In the genomic region with DNA sequence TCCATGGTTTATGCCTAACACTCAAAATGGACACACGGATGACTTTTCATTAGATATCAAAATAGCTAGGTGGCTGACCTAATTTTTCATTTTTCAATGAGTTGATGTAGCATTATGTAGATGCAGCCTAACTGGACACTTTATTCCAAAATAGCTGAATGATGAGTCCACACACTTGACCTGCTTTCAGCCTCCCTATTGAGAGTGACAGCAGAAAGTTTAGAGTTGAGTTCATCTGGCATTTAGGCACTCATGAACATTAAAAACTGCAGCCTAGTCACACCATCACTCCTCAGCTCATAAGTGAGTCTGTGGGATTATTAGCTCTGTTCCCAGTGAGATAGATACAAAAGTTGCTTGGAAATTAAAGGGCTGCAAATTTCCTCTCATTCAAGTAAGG, we compare ENCODE assay signal across 1 cellular context.
TF ChIP-seq lines count a peak whose summit lies in the region.

No MANE protein-coding gene starts in this region.

TF ChIP-seq in WTC11, 78 proteins besides CTCF, POLR2A, EP300 and RAD21 (continued from another document):
- TF ChIP-seq, protein P1, sequence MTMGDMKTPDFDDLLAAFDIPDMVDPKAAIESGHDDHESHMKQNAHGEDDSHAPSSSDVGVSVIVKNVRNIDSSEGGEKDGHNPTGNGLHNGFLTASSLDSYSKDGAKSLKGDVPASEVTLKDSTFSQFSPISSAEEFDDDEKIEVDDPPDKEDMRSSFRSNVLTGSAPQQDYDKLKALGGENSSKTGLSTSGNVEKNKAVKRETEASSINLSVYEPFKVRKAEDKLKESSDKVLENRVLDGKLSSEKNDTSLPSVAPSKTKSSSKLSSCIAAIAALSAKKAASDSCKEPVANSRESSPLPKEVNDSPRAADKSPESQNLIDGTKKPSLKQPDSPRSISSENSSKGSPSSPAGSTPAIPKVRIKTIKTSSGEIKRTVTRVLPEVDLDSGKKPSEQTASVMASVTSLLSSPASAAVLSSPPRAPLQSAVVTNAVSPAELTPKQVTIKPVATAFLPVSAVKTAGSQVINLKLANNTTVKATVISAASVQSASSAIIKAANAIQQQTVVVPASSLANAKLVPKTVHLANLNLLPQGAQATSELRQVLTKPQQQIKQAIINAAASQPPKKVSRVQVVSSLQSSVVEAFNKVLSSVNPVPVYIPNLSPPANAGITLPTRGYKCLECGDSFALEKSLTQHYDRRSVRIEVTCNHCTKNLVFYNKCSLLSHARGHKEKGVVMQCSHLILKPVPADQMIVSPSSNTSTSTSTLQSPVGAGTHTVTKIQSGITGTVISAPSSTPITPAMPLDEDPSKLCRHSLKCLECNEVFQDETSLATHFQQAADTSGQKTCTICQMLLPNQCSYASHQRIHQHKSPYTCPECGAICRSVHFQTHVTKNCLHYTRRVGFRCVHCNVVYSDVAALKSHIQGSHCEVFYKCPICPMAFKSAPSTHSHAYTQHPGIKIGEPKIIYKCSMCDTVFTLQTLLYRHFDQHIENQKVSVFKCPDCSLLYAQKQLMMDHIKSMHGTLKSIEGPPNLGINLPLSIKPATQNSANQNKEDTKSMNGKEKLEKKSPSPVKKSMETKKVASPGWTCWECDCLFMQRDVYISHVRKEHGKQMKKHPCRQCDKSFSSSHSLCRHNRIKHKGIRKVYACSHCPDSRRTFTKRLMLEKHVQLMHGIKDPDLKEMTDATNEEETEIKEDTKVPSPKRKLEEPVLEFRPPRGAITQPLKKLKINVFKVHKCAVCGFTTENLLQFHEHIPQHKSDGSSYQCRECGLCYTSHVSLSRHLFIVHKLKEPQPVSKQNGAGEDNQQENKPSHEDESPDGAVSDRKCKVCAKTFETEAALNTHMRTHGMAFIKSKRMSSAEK (CRISPR knock-in tag; IDR thresholded peaks at IDR 0.05; ENCODE audit: borderline replicate concordance): no peak
- no peak for TF ChIP-seq CREM (CRISPR knock-in tag; IDR thresholded peaks at IDR 0.05)
- TF ChIP-seq, protein P2, sequence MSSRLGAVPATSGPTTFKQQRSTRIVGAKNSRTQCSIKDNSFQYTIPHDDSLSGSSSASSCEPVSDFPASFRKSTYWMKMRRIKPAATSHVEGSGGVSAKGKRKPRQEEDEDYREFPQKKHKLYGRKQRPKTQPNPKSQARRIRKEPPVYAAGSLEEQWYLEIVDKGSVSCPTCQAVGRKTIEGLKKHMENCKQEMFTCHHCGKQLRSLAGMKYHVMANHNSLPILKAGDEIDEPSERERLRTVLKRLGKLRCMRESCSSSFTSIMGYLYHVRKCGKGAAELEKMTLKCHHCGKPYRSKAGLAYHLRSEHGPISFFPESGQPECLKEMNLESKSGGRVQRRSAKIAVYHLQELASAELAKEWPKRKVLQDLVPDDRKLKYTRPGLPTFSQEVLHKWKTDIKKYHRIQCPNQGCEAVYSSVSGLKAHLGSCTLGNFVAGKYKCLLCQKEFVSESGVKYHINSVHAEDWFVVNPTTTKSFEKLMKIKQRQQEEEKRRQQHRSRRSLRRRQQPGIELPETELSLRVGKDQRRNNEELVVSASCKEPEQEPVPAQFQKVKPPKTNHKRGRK (CRISPR knock-in tag; IDR thresholded peaks at IDR 0.05; ENCODE audit: borderline replicate concordance): no peak
TF ChIP-seq in WTC11: peak in this region for 0.
